11 cellular contexts compared by ENCODE assay signal in the genomic region with DNA sequence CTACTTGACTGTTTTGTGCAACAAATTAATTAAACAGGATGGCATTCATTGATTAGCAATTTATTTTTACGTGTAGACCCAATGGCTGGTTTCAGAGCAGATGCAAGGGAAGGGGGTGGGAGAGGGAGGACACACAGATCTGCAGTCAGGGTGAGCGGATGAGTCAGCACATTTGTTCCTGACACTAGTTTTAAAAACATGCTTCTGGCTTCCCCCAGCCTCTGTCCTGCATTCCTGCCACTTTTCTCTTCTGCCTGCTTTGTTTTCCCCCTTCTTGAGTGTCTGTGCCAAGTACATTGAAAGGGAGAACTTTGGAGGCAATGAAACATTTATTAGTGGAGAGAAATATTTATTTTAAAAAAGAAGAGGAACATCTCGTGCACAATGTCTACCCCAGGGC. TPM values are rescaled to one million over a fixed set of nuclear protein-coding genes. Genes with fewer than 3 reads are reported as not detected.
A peak's percentile ranks its signal among the peaks of the same experiment; 100 is the strongest.
DNase-seq lines count a peak whose midpoint lies in the region; ATAC-seq and TF ChIP-seq lines count a peak whose summit lies in the region.
"Had no signal": no experiment of that assay in that cellular context is flagged by ENCODE, and none has a peak within 500 bp of the region (broad histone marks: within the 10 kb centered on the region; RNA-seq: fewer than 3 reads in every experiment).

No MANE protein-coding gene starts in this region.

- no peaks in the 10 kb centered on the region for H3K36me3 ChIP-seq in neural progenitor cell

- H3K4me1 Mint-ChIP-seq in Calu3 (ENCODE audit: low read depth, unreplicated experiment): no peaks in the 10 kb centered on the region
- H3K4me1 Mint-ChIP-seq in endothelial cell (ENCODE audit: unreplicated experiment): peaks cover 27% of the 10 kb centered on the region
- peaks cover 40% of the 10 kb centered on the region for H3K4me1 Mint-ChIP-seq in neural progenitor cell
- H3K4me1 Mint-ChIP-seq: stimulated activated effector memory CD8-positive, alpha-beta T cell treated with anti-CD3 and anti-CD28 coated beads, Interleukin-12 subunit alpha, Interleukin-12 subunit beta, amount 100 ng/mL, for 72 hours had no signal

- no TSS peak for BruUV-seq in Calu3 (replicated peaks; lab: Mats Ljungman, UMichigan)

- H3F3A ChIP-seq in neural progenitor cell (ENCODE audit: low read depth): peaks cover 3% of the 10 kb centered on the region

- CTCF ChIA-PET in Calu3 (lab: Charles Lee): no interaction called here

- intact Hi-C loops in Calu3 (cut with micrococcal nuclease; ENCODE audit: unreplicated experiment): no loop called here

- H4K20me1 ChIP-seq in neural progenitor cell (ENCODE audit: low read depth): no peaks in the 10 kb centered on the region

- H3K27ac Mint-ChIP-seq in Calu3 (ENCODE audit: unreplicated experiment) (peak overlapping the region; percentile 33), endothelial cell (ENCODE audit: unreplicated experiment) (peak overlapping the region; percentile 61), neural progenitor cell (peak overlapping the region; percentile 57)
- H3K27ac Mint-ChIP-seq: stimulated activated effector memory CD8-positive, alpha-beta T cell treated with anti-CD3 and anti-CD28 coated beads, Interleukin-12 subunit alpha, Interleukin-12 subunit beta, amount 100 ng/mL, for 72 hours had no signal

- H3K36me3 Mint-ChIP-seq in Calu3 (ENCODE audit: insufficient read depth, unreplicated experiment) (no peaks in the 10 kb centered on the region), endothelial cell (ENCODE audit: low read depth, unreplicated experiment) (peaks cover 45% of the 10 kb centered on the region), neural progenitor cell (peaks cover 6% of the 10 kb centered on the region)
- H3K36me3 Mint-ChIP-seq: stimulated activated effector memory CD8-positive, alpha-beta T cell treated with anti-CD3 and anti-CD28 coated beads, Interleukin-12 subunit alpha, Interleukin-12 subunit beta, amount 100 ng/mL, for 72 hours had no signal

- H3K27me3 Mint-ChIP-seq in Calu3 (ENCODE audit: unreplicated experiment) (no peaks in the 10 kb centered on the region), endothelial cell (ENCODE audit: unreplicated experiment) (peaks cover 6% of the 10 kb centered on the region), neural progenitor cell (ENCODE audit: insufficient read depth, low read depth) (peaks cover 11% of the 10 kb centered on the region)

- no peak overlapping the region for H3K9ac ChIP-seq in neural progenitor cell

- H3K4me3 ChIP-seq in neural progenitor cell: no peak overlapping the region
- H3K4me3 ChIP-seq: GM12878 had no signal

- H3K4me3 Mint-ChIP-seq in Calu3 (ENCODE audit: low read depth, unreplicated experiment) (no peak overlapping the region), endothelial cell (ENCODE audit: unreplicated experiment) (peak overlapping the region; percentile 29), neural progenitor cell (no peak overlapping the region)
- H3K4me3 Mint-ChIP-seq: stimulated activated effector memory CD8-positive, alpha-beta T cell treated with anti-CD3 and anti-CD28 coated beads, Interleukin-12 subunit alpha, Interleukin-12 subunit beta, amount 100 ng/mL, for 72 hours had no signal

- H3K9me3 Mint-ChIP-seq in Calu3 (ENCODE audit: low read depth, unreplicated experiment) (no peaks in the 10 kb centered on the region), endothelial cell (ENCODE audit: unreplicated experiment) (no peaks in the 10 kb centered on the region), neural progenitor cell (no peaks in the 10 kb centered on the region)
- H3K9me3 Mint-ChIP-seq: stimulated activated effector memory CD8-positive, alpha-beta T cell treated with anti-CD3 and anti-CD28 coated beads, Interleukin-12 subunit alpha, Interleukin-12 subunit beta, amount 100 ng/mL, for 72 hours had no signal

- H3K4me2 ChIP-seq in neural progenitor cell: peak overlapping the region; percentile 48

- no peaks in the 10 kb centered on the region for H3K9me3 ChIP-seq in neural progenitor cell (ENCODE audit: low read depth)

- H3K27ac ChIP-seq in neural progenitor cell: no peak overlapping the region

- no peaks in the 10 kb centered on the region for H3K27me3 ChIP-seq in neural progenitor cell

- H3K4me1 ChIP-seq in neural progenitor cell: peaks cover 44% of the 10 kb centered on the region

- no peak overlapping the region for H2AFZ ChIP-seq in neural progenitor cell (replicated peaks)

- DNase-seq in Calu3 (no peak), NCI-H82 (lab: John Stamatoyannopoulos, UW) (peak; percentile 89), endothelial cell (ENCODE audit: low spot score) (no peak), neural progenitor cell (ENCODE audit: low spot score) (peak; percentile 64)
- DNase-seq in effector CD4-positive, alpha-beta T cell: no peak

- ATAC-seq in HG03280 (IDR thresholded peaks at IDR 0.05; ENCODE audit: unreplicated experiment): no peak
- ATAC-seq in HG02870 (IDR thresholded peaks at IDR 0.05; ENCODE audit: unreplicated experiment): no peak
- ATAC-seq in HG02798 (IDR thresholded peaks at IDR 0.05; ENCODE audit: poor library complexity, unreplicated experiment): no peak
- ATAC-seq: GM12878; left colon; stimulated activated effector memory CD8-positive, alpha-beta T cell treated with anti-CD3 and anti-CD28 coated beads, Interleukin-12 subunit alpha, Interleukin-12 subunit beta, amount 100 ng/mL, for 72 hours had no signal

- TF ChIP-seq CTCF in Calu3 (IDR thresholded peaks at IDR 0.05; ENCODE audit: unreplicated experiment): no peak
- no peak for TF ChIP-seq CTCF in endothelial cell (IDR thresholded peaks at IDR 0.05; ENCODE audit: unreplicated experiment)
- TF ChIP-seq CTCF in neural progenitor cell (IDR thresholded peaks at IDR 0.05): no peak

- no peaks in the 10 kb centered on the region for H3K79me2 ChIP-seq in neural progenitor cell (ENCODE audit: low read depth)

RNA-seq across cellular contexts. Expression of gene NRP2, which starts 52.1 kb away (rescaled TPM):
- total RNA-seq in Calu3 (2022): 12.5 and 19.9 TPM in 2 replicates
- total RNA-seq in endothelial cell (ENCODE audit: unreplicated experiment): 258 TPM
- 27.8 and 32.0 TPM in 2 replicates for total RNA-seq in neural progenitor cell (ENCODE audit: low replicate concordance)

Comparison
In these comparisons a context has a peak if more than half of its experiments do, and no peak if none do; other contexts are left out.
1. DNase-seq: peak in NCI-H82 (single experiment) and neural progenitor cell (single experiment); none in Calu3 (single experiment), endothelial cell (single experiment) and effector CD4-positive, alpha-beta T cell (single experiment).
2. Peak in every context shown above with its lines, with median percentiles within 50 percentile points of each other: H3K27ac Mint-ChIP-seq.